In genomic region chr10:34163075-34163905, GRCh38 we compare ENCODE assay signal across 22 cellular contexts.
DNase-seq lines count a peak whose midpoint lies in the region; ATAC-seq, FAIRE-seq and TF ChIP-seq lines count a peak whose summit lies in the region.
"Had no signal": no experiment of that assay in that cellular context is flagged by ENCODE, and none has a peak within 500 bp of the region (broad histone marks: within the 10 kb centered on the region; RNA-seq: fewer than 3 reads in every experiment).

No MANE protein-coding gene starts in this region.

- no peak overlapping the region for H3K9ac ChIP-seq in endothelial cell of umbilical vein (replicated peaks; ENCODE audit: extremely low read depth, insufficient read depth, low read length)

- CTCF ChIA-PET in endothelial cell of umbilical vein (lab: Charles Lee) = no interaction called here

- TF ChIP-seq CTCF in endothelial cell of umbilical vein (IDR thresholded peaks at IDR 0.05; ENCODE audit: extremely low read depth in 1 of 2, insufficient read depth in 1 of 2, low read depth in 1 of 2, low read length in 2 of 2) = no peak
- TF ChIP-seq CTCF in upper lobe of right lung (IDR thresholded peaks at IDR 0.05) = no peak

- intact Hi-C loops in endothelial cell of umbilical vein (cut with micrococcal nuclease) (no loop called here), sciatic nerve (cut with DNase I) (no loop called here), upper lobe of right lung (cut with DNase I) (no loop called here)

- H3K27me3 ChIP-seq in endothelial cell of umbilical vein (ENCODE audit: control insufficient read depth in 2 of 2, insufficient read depth in 2 of 2, low read length in 2 of 2) (no peaks in the 10 kb centered on the region), upper lobe of right lung (no peaks in the 10 kb centered on the region)

- no peaks in the 10 kb centered on the region for H3K9me3 ChIP-seq in endothelial cell of umbilical vein (replicated peaks; ENCODE audit: control insufficient read depth, insufficient read depth, low read length)
- no peaks in the 10 kb centered on the region for H3K9me3 ChIP-seq in upper lobe of right lung
- H3K9me3 ChIP-seq: psoas muscle had no signal

- no peaks in the 10 kb centered on the region for H3K9me1 ChIP-seq in endothelial cell of umbilical vein (replicated peaks; ENCODE audit: control insufficient read depth, extremely low read depth, insufficient read depth, low read length)

- no peaks in the 10 kb centered on the region for H3K4me1 ChIP-seq in endothelial cell of umbilical vein (ENCODE audit: control insufficient read depth, extremely low read depth, insufficient read depth, low read length)
- no peaks in the 10 kb centered on the region for H3K4me1 ChIP-seq in upper lobe of right lung
- H3K4me1 ChIP-seq: psoas muscle had no signal

- no TSS peak for BruUV-seq in endothelial cell of umbilical vein (replicated peaks; lab: Mats Ljungman, UMichigan)

- no peaks in the 10 kb centered on the region for H3K4me1 Mint-ChIP-seq in stimulated activated naive CD8-positive, alpha-beta T cell treated with anti-CD3 and anti-CD28 coated beads, Interleukin-15, amount 100 ng/mL, for 72 hours
- H3K4me1 Mint-ChIP-seq: T-helper 17 cell had no signal

- ATAC-seq in sciatic nerve = peak; percentile 52
- no peak for ATAC-seq in stimulated activated naive CD8-positive, alpha-beta T cell treated with anti-CD3 and anti-CD28 coated beads, Interleukin-15, amount 100 ng/mL, for 72 hours
- ATAC-seq in upper lobe of right lung = no peak
- ATAC-seq: activated CD4-positive, CD25-positive, alpha-beta regulatory T cell treated with anti-CD3 and anti-CD28 coated beads, Interleukin-2, amount 50 U/mL, for 24 hours; GM23338; left cardiac atrium; psoas muscle; T-helper 17 cell had no signal

- POLR2A ChIA-PET in endothelial cell of umbilical vein (lab: Charles Lee) = no interaction called here

- H3K27ac Mint-ChIP-seq in stimulated activated naive CD8-positive, alpha-beta T cell treated with anti-CD3 and anti-CD28 coated beads, Interleukin-15, amount 100 ng/mL, for 72 hours = no peak overlapping the region
- H3K27ac Mint-ChIP-seq: activated naive CD8-positive, alpha-beta T cell; brain; GM23338; T-helper 17 cell had no signal

- dilution Hi-C loops in endothelial cell of umbilical vein (cut with MboI; ENCODE audit: extremely low pct_ligation_motif_present, low sequenced_read_pairs) = no loop called here

- no peaks in the 10 kb centered on the region for H3K27me3 Mint-ChIP-seq in stimulated activated naive CD8-positive, alpha-beta T cell treated with anti-CD3 and anti-CD28 coated beads, Interleukin-15, amount 100 ng/mL, for 72 hours

- FAIRE-seq in endothelial cell of umbilical vein (lab: Jason Lieb, UNC) = no peak

- no peak overlapping the region for H3K4me2 ChIP-seq in endothelial cell of umbilical vein (ENCODE audit: insufficient read depth, low read length)
- H3K4me2 ChIP-seq: GM23338, PC-9 had no signal

- H3K4me3 Mint-ChIP-seq in stimulated activated naive CD8-positive, alpha-beta T cell treated with anti-CD3 and anti-CD28 coated beads, Interleukin-15, amount 100 ng/mL, for 72 hours = no peak overlapping the region
- H3K4me3 Mint-ChIP-seq: activated naive CD8-positive, alpha-beta T cell; brain; GM23338; neural crest cell; T-helper 17 cell had no signal

- H3K27ac ChIP-seq in endothelial cell of umbilical vein (ENCODE audit: insufficient read depth, low read depth, low read length) (no peak overlapping the region), upper lobe of right lung (no peak overlapping the region)
- H3K27ac ChIP-seq: PC-9, psoas muscle had no signal

- H4K20me1 ChIP-seq in endothelial cell of umbilical vein (replicated peaks; ENCODE audit: control insufficient read depth, extremely low read depth, insufficient read depth, low read length) = no peaks in the 10 kb centered on the region

- H3K36me3 ChIP-seq in endothelial cell of umbilical vein (ENCODE audit: control insufficient read depth in 2 of 2, extremely low read depth in 1 of 2, insufficient read depth in 2 of 2, low read length in 2 of 2) = no peaks in the 10 kb centered on the region
- H3K36me3 ChIP-seq in upper lobe of right lung = no peaks in the 10 kb centered on the region

- no peaks in the 10 kb centered on the region for H3K79me2 ChIP-seq in endothelial cell of umbilical vein (ENCODE audit: control insufficient read depth, insufficient read depth, low read length)

- peaks cover 0 to 6% of the 10 kb centered on the region in 2 donors for H3K9me3 Mint-ChIP-seq in stimulated activated naive CD8-positive, alpha-beta T cell treated with anti-CD3 and anti-CD28 coated beads, Interleukin-15, amount 100 ng/mL, for 72 hours

- no peak overlapping the region for H2AFZ ChIP-seq in endothelial cell of umbilical vein (ENCODE audit: low read depth, low read length)
- H2AFZ ChIP-seq: GM23338, PC-9 had no signal

- TF ChIP-seq POLR2A in endothelial cell of umbilical vein (IDR thresholded peaks at IDR 0.05; ENCODE audit: low read depth, low read length) = no peak

- DNase-seq in EL (peak; percentile 11), OCI-M1 (lab: John Stamatoyannopoulos, UW) (peak; percentile 91), endothelial cell of umbilical vein (ENCODE audit: low read depth, low spot score) (peak; percentile 14), sciatic nerve (ENCODE audit: low spot score) (no peak), ecto neural progenitor cell (ENCODE audit: low spot score) (no peak), GOT3 (lab: John Stamatoyannopoulos, UW) (no peak), upper lobe of right lung (no peak)
- no peak for DNase-seq in stimulated activated naive CD8-positive, alpha-beta T cell treated with anti-CD3 and anti-CD28 coated beads, Interleukin-15, amount 100 ng/mL, for 72 hours
- DNase-seq: cortex of kidney, DND-41, left cardiac atrium, NCI-H1436, NCI-H2171, PC-9, psoas muscle, substantia nigra, T-helper 17 cell had no signal

- H3K4me3 ChIP-seq in endothelial cell of umbilical vein (replicated peaks in 1 of 3; ENCODE audit: insufficient read depth in 1 of 3, low read depth in 1 of 3, low read length in 3 of 3) (no peak overlapping the region), upper lobe of right lung (no peak overlapping the region)
- H3K4me3 ChIP-seq: GM23338, PC-9, psoas muscle had no signal

TF ChIP-seq in endothelial cell of umbilical vein, 7 proteins besides CTCF, POLR2A, EP300 and RAD21:
- no peak for TF ChIP-seq MAX (IDR thresholded peaks at IDR 0.05; ENCODE audit: insufficient read depth, insufficient read length)
- TF ChIP-seq EZH2 (IDR thresholded peaks at IDR 0.05; ENCODE audit: borderline replicate concordance, low read depth, low read length, severe bottlenecking) = no peak

Comparison
In these comparisons a context has a peak if more than half of its experiments do, and no peak if none do; other contexts are left out.
1. DNase-seq: peak in EL (single experiment), OCI-M1 (single experiment) and endothelial cell of umbilical vein (single experiment); none in sciatic nerve (single experiment), stimulated activated naive CD8-positive, alpha-beta T cell treated with anti-CD3 and anti-CD28 coated beads, Interleukin-15, amount 100 ng/mL, for 72 hours (0 of 2), ecto neural progenitor cell (single experiment), GOT3 (single experiment) and upper lobe of right lung (single experiment).